18 cellular contexts compared by ENCODE assay signal in the genomic region with DNA sequence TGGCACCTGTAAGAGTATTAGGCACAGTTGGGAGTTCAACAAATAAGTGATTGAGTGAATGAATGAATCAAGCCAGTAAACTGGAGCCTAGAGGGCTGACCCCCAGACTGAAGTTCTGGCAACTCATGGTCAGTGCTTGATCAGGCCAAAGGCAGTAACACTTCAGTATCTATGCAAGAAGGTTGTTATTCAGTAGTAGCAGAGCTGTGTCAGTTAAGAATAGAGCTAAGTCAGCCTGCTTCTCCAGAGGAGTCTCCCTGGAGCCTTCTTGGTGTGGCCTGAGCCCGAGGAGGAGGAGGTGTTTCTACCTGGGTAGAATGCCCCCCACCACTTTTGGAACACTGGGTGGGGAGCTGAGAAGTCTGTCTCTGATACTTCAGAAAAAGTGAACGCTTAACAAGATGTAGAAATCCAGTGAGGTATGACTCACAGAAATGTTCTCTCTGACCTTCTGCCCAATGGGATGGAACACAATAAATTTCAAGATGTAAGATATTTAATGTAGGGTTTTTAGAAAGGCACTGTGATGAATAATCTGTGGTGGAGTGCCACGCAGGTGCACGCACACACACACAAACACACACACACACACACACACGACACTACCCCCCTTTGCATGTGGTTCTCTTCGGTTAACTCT.
DNase-seq lines count a peak whose midpoint lies in the region; ATAC-seq and TF ChIP-seq lines count a peak whose summit lies in the region.
"Had no signal": no experiment of that assay in that cellular context is flagged by ENCODE, and none has a peak within 500 bp of the region (broad histone marks: within the 10 kb centered on the region; RNA-seq: fewer than 3 reads in every experiment).

No MANE protein-coding gene starts in this region.

- H3K9me3 ChIP-seq in PC-9 (ENCODE audit: insufficient read depth, low read depth) (no peaks in the 10 kb centered on the region), osteoblast (ENCODE audit: low read depth, low read length) (no peaks in the 10 kb centered on the region)
- H3K9me3 ChIP-seq in CD8-positive, alpha-beta memory T cell (ENCODE audit: low read length), result no peaks in the 10 kb centered on the region
- H3K9me3 ChIP-seq: left ventricle myocardium inferior, mucosa of descending colon, transverse colon had no signal

- H3K79me2 ChIP-seq in PC-9 (ENCODE audit: low read depth) (no peaks in the 10 kb centered on the region), osteoblast (ENCODE audit: insufficient read depth, low read length) (peaks cover 33% of the 10 kb centered on the region)

- no peaks in the 10 kb centered on the region for H3K9me3 Mint-ChIP-seq in CD8-positive, alpha-beta memory T cell
- H3K9me3 Mint-ChIP-seq: activated T-helper 2 cell treated with anti-CD3 and anti-CD28 coated beads, Interferon-gamma antibody, Interleukin-2, Interleukin-4, amounts not matched to agents 10 μg/mL and 5 μg/mL and 100 μg/mL, durations not matched to agents 14 hours and 24 hours and 36 hours; CD4-positive, alpha-beta T cell had no signal

- 0 out of 2 replicates have a peak, but pooled peaks cover 12% of the 10 kb centered on the region for H3F3A ChIP-seq in PC-9 (ENCODE audit: insufficient read depth, low read depth)

- H3K4me2 ChIP-seq in PC-9 (0 out of 2 replicates have a peak overlapping the region, but pooled peaks have one; percentile 25), osteoblast (ENCODE audit: insufficient read depth, low read length) (no peak overlapping the region)

- H4K20me1 ChIP-seq in PC-9 (ENCODE audit: insufficient read depth) (no peaks in the 10 kb centered on the region), osteoblast (ENCODE audit: insufficient read depth, low read length) (peaks cover 9% of the 10 kb centered on the region)

- H3K4me3 Mint-ChIP-seq in CD8-positive, alpha-beta memory T cell, result no peak overlapping the region
- H3K4me3 Mint-ChIP-seq: CD4-positive, alpha-beta T cell had no signal

- H3K27me3 Mint-ChIP-seq in CD8-positive, alpha-beta memory T cell, result peaks cover 5 to 19% of the 10 kb centered on the region in 2 donors

- H3K36me3 ChIP-seq in PC-9 (ENCODE audit: low read depth) (no peaks in the 10 kb centered on the region), osteoblast (ENCODE audit: insufficient read depth, low read length) (no peaks in the 10 kb centered on the region)
- no peaks in the 10 kb centered on the region for H3K36me3 ChIP-seq in CD8-positive, alpha-beta memory T cell (ENCODE audit: insufficient read depth, low read length)
- H3K36me3 ChIP-seq: left ventricle myocardium inferior, transverse colon had no signal

- H3K27ac Mint-ChIP-seq in CD8-positive, alpha-beta memory T cell, result no peak overlapping the region
- H3K27ac Mint-ChIP-seq: activated T-helper 2 cell treated with anti-CD3 and anti-CD28 coated beads, Interferon-gamma antibody, Interleukin-2, Interleukin-4, amounts not matched to agents 10 μg/mL and 5 μg/mL and 100 μg/mL, durations not matched to agents 14 hours and 24 hours and 36 hours; CD4-positive, alpha-beta T cell had no signal

- H3K4me1 ChIP-seq in PC-9 (replicated peaks; ENCODE audit: insufficient read depth) (peaks cover 12% of the 10 kb centered on the region), osteoblast (ENCODE audit: insufficient read depth, low read length) (no peaks in the 10 kb centered on the region)
- H3K4me1 ChIP-seq in CD8-positive, alpha-beta memory T cell (ENCODE audit: insufficient read depth, low read length), result no peaks in the 10 kb centered on the region
- H3K4me1 ChIP-seq: transverse colon had no signal

- H3K9me2 ChIP-seq in PC-9 (ENCODE audit: insufficient read depth), result no peaks in the 10 kb centered on the region

- no peaks in the 10 kb centered on the region for H3K36me3 Mint-ChIP-seq in CD8-positive, alpha-beta memory T cell

- no peak for ATAC-seq in GM18873 (IDR thresholded peaks at IDR 0.05; ENCODE audit: low FRiP score, unreplicated experiment)
- ATAC-seq: mucosa of descending colon had no signal

- CTCF ChIA-PET in PC-9 (lab: Charles Lee), result no interaction called here
- CTCF ChIA-PET in CD8-positive, alpha-beta memory T cell (lab: Charles Lee), result no interaction called here

- H3K27ac ChIP-seq in PC-9, result no peak overlapping the region
- no peak overlapping the region for H3K27ac ChIP-seq in osteoblast (ENCODE audit: low read depth, low read length)
- H3K27ac ChIP-seq in CD8-positive, alpha-beta memory T cell (ENCODE audit: low read depth, low read length), result no peak overlapping the region
- H3K27ac ChIP-seq: left ventricle myocardium inferior, SK-N-MC, transverse colon had no signal

- TF ChIP-seq CTCF in PC-9 (conservative IDR thresholded peaks at IDR 0.05), result no peak
- TF ChIP-seq CTCF in choroid plexus epithelial cell (conservative IDR thresholded peaks at IDR 0.05; ENCODE audit: low read depth, low read length), result no peak
- TF ChIP-seq CTCF in osteoblast (IDR thresholded peaks at IDR 0.05; ENCODE audit: extremely low read depth, low read depth, low read length), result no peak

- POLR2A ChIA-PET in PC-9 (lab: Charles Lee; ENCODE audit: unreplicated experiment), result no interaction called here
- POLR2A ChIA-PET in CD8-positive, alpha-beta memory T cell (lab: Charles Lee), result no interaction called here

- no peak overlapping the region for H2AFZ ChIP-seq in PC-9
- H2AFZ ChIP-seq in osteoblast (ENCODE audit: low read length), result no peak overlapping the region

- H3K4me3 ChIP-seq in PC-9 (no peak overlapping the region), choroid plexus epithelial cell (ENCODE audit: low read depth, low read length) (no peak overlapping the region), osteoblast (ENCODE audit: insufficient read depth, low read length) (no peak overlapping the region)
- no peak overlapping the region for H3K4me3 ChIP-seq in CD8-positive, alpha-beta memory T cell (ENCODE audit: low read length)
- H3K4me3 ChIP-seq: left ventricle myocardium inferior, mucosa of descending colon, SK-N-MC, transverse colon had no signal

- DNase-seq in EL, result peak; percentile 30
- no peak for DNase-seq in PC-9
- peak; percentile 62 for DNase-seq in choroid plexus epithelial cell (ENCODE audit: low read depth)
- DNase-seq in osteoblast (ENCODE audit: insufficient read length, low spot score, missing footprints), result peak; percentile 58
- DNase-seq in CD8-positive, alpha-beta memory T cell, result no peak
- DNase-seq in HuH-7.5 (ENCODE audit: low spot score), result no peak
- no peak for DNase-seq in T-helper 2 cell
- DNase-seq: activated CD4-positive, alpha-beta T cell treated with anti-CD3 and anti-CD28 coated beads for 4 hours; CD4-positive, alpha-beta T cell; left ventricle myocardium inferior; mucosa of descending colon; NCI-H1436 treated with DMSO at 0.1 percent for 48 hours; NCI-H2171 treated with DMSO at 0.1 percent for 48 hours; retina; transverse colon had no signal

- intact Hi-C loops in PC-9 (cut with micrococcal nuclease; ENCODE audit: unreplicated experiment), result no loop called here

- no TSS peak for BruUV-seq in PC-9 (replicated peaks; lab: Mats Ljungman, UMichigan)

- H3K27me3 ChIP-seq in PC-9 (ENCODE audit: insufficient read depth, low read depth), result no peaks in the 10 kb centered on the region
- H3K27me3 ChIP-seq in osteoblast (ENCODE audit: insufficient read depth, low read length), result no peaks in the 10 kb centered on the region
- H3K27me3 ChIP-seq in CD8-positive, alpha-beta memory T cell (ENCODE audit: insufficient read depth, low read length, poor library complexity, severe bottlenecking), result no peaks in the 10 kb centered on the region

- no peaks in the 10 kb centered on the region for H3K4me1 Mint-ChIP-seq in CD8-positive, alpha-beta memory T cell

Comparison
In these comparisons a context has a peak if more than half of its experiments do, and no peak if none do; other contexts are left out.
1. DNase-seq: peak in EL (single experiment), choroid plexus epithelial cell (single experiment) and osteoblast (single experiment); none in PC-9 (0 of 2), CD8-positive, alpha-beta memory T cell (0 of 5), HuH-7.5 (single experiment) and T-helper 2 cell (0 of 5).